Comparison of ENCODE assay signal across 16 cellular contexts in the genomic region with DNA sequence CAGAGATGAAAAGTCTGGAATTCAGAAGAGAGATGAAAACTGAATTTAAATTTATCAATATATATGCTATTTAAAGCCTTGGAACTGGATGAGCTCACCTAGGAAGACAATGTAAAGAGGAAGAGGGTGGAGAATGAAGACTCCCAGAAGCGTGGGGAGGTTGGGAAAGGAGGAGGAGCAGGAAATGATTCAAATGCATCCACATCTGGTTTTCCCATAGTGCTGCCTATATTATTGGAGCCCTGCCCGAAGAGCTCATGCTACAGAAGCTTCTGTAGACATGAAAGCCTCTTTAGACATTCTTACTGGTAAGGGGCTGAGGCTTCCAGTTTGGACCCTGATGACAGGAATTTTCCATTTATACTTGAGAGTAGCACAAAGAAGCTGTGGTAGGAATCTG. TPM values are rescaled to one million over a fixed set of nuclear protein-coding genes. Genes with fewer than 3 reads are reported as not detected.
A peak's percentile ranks its signal among the peaks of the same experiment; 100 is the strongest.
DNase-seq lines count a peak whose midpoint lies in the region; ATAC-seq and TF ChIP-seq lines count a peak whose summit lies in the region.
"Had no signal": no experiment of that assay in that cellular context is flagged by ENCODE, and none has a peak within 500 bp of the region (broad histone marks: within the 10 kb centered on the region; RNA-seq: fewer than 3 reads in every experiment).

No MANE protein-coding gene starts in this region.

- no peak for ATAC-seq in activated CD4-positive, CD25-positive, alpha-beta regulatory T cell treated with anti-CD3 and anti-CD28 coated beads, Interleukin-2, amount 50 U/mL, for 24 hours
- ATAC-seq in activated naive CD8-positive, alpha-beta T cell treated with anti-CD3 and anti-CD28 coated beads, Interleukin-2, amount 50 U/mL, for 24 hours, result no peak
- no peak for ATAC-seq in CD8-positive, alpha-beta T cell

- H3K4me1 Mint-ChIP-seq in activated naive CD8-positive, alpha-beta T cell treated with anti-CD3 and anti-CD28 coated beads, Interleukin-2, amount 50 U/mL, for 24 hours, result peaks cover 23% of the 10 kb centered on the region
- H3K4me1 Mint-ChIP-seq in CD8-positive, alpha-beta T cell (ENCODE audit: low read depth), result peaks cover 4% of the 10 kb centered on the region

- H3K27ac ChIP-seq in mammary epithelial cell (ENCODE audit: insufficient read depth, low read depth, low read length), result no peak overlapping the region
- no peak overlapping the region for H3K27ac ChIP-seq in CD8-positive, alpha-beta T cell (ENCODE audit: low read depth, low read length)
- H3K27ac ChIP-seq: suprapubic skin had no signal

- no peaks in the 10 kb centered on the region for H3K4me1 ChIP-seq in mammary epithelial cell (ENCODE audit: insufficient read depth, low read length)
- H3K4me1 ChIP-seq in CD8-positive, alpha-beta T cell (ENCODE audit: insufficient read depth, low read length), result peaks cover 2% of the 10 kb centered on the region
- H3K4me1 ChIP-seq: BE2C, suprapubic skin had no signal

- DNase-seq in AG10803 (ENCODE audit: low read depth), result peak; percentile 48
- DNase-seq in HT1080 (ENCODE audit: low read depth), result peak; percentile 92
- DNase-seq in mammary epithelial cell, result peak; percentile 22
- peak; percentile 65 for DNase-seq in glomerular visceral epithelial cell (ENCODE audit: extremely low spot score)
- DNase-seq in COLO668 (lab: John Stamatoyannopoulos, UW; ENCODE audit: unreplicated experiment), result no peak
- DNase-seq in activated naive CD8-positive, alpha-beta T cell treated with anti-CD3 and anti-CD28 coated beads, Interleukin-2, amount 50 U/mL, for 24 hours, result no peak
- DNase-seq in CD8-positive, alpha-beta T cell, result no peak
- DNase-seq: activated CD4-positive, alpha-beta T cell treated with anti-CD3 and anti-CD28 coated beads for 4 hours; BE2C; NCI-H1417; NCI-H345; stimulated activated CD4-positive, alpha-beta T cell treated with anti-CD3 and anti-CD28 coated beads, Interleukin-1b, Interleukin-23, amount 100 ng/mL, for 48 hours had no signal

- no peaks in the 10 kb centered on the region for H3K27me3 Mint-ChIP-seq in activated naive CD8-positive, alpha-beta T cell treated with anti-CD3 and anti-CD28 coated beads, Interleukin-2, amount 50 U/mL, for 24 hours
- H3K27me3 Mint-ChIP-seq in CD8-positive, alpha-beta T cell (ENCODE audit: low read depth), result no peaks in the 10 kb centered on the region
- H3K27me3 Mint-ChIP-seq: activated naive CD8-positive, alpha-beta T cell had no signal

- POLR2A ChIA-PET in CD8-positive, alpha-beta T cell (lab: Charles Lee), result interaction anchor here (1.1 kb wide), 1 partner anchor 40 kb away, joined by 3 read pairs; no protein-coding TSS in a partner anchor

- 63% methylated on average over 2 of the region's 2 CpGs for WGBS in mammary epithelial cell (ENCODE audit: low coverage, missing lambda C conversion rate)

- H3K27me3 ChIP-seq in mammary epithelial cell (ENCODE audit: insufficient read depth, low read length), result peaks cover 2% of the 10 kb centered on the region
- H3K27me3 ChIP-seq in CD8-positive, alpha-beta T cell (ENCODE audit: insufficient read depth, low read length), result no peaks in the 10 kb centered on the region
- H3K27me3 ChIP-seq: BE2C, suprapubic skin had no signal

- no peaks in the 10 kb centered on the region for H3K79me2 ChIP-seq in mammary epithelial cell (ENCODE audit: insufficient read depth, low read length)

- no peak overlapping the region for H3K9ac ChIP-seq in mammary epithelial cell (ENCODE audit: insufficient read depth, low read length)

- H3K4me2 ChIP-seq in mammary epithelial cell (ENCODE audit: insufficient read depth, low read depth, low read length), result no peak overlapping the region

- dilution Hi-C loops in mammary epithelial cell (cut with HindIII; ENCODE audit: low sequenced_read_pairs), result no loop called here

- H3K4me3 ChIP-seq in AG10803 (ENCODE audit: low read length) (no peak overlapping the region), mammary epithelial cell (replicated peaks in 1 of 3; ENCODE audit: insufficient read depth in 1 of 3, low read depth in 2 of 3, low read length in 3 of 3) (no peak overlapping the region)
- H3K4me3 ChIP-seq in CD8-positive, alpha-beta T cell (ENCODE audit: low read depth, low read length), result no peak overlapping the region
- H3K4me3 ChIP-seq: lung, suprapubic skin had no signal

- no TSS peak for BruUV-seq in mammary epithelial cell (replicated peaks; lab: Mats Ljungman, UMichigan)

- H4K20me1 ChIP-seq in mammary epithelial cell (ENCODE audit: insufficient read depth, low read length), result no peaks in the 10 kb centered on the region

- H3K9me3 Mint-ChIP-seq in activated naive CD8-positive, alpha-beta T cell treated with anti-CD3 and anti-CD28 coated beads, Interleukin-2, amount 50 U/mL, for 24 hours, result no peaks in the 10 kb centered on the region
- no peaks in the 10 kb centered on the region for H3K9me3 Mint-ChIP-seq in CD8-positive, alpha-beta T cell

- no peak overlapping the region for H2AFZ ChIP-seq in mammary epithelial cell (ENCODE audit: low read depth, low read length)

- H3K36me3 Mint-ChIP-seq in activated naive CD8-positive, alpha-beta T cell treated with anti-CD3 and anti-CD28 coated beads, Interleukin-2, amount 50 U/mL, for 24 hours (ENCODE audit: low read depth), result no peaks in the 10 kb centered on the region
- no peaks in the 10 kb centered on the region for H3K36me3 Mint-ChIP-seq in CD8-positive, alpha-beta T cell
- H3K36me3 Mint-ChIP-seq: activated naive CD8-positive, alpha-beta T cell had no signal

- no peak overlapping the region for H3K27ac Mint-ChIP-seq in activated naive CD8-positive, alpha-beta T cell treated with anti-CD3 and anti-CD28 coated beads, Interleukin-2, amount 50 U/mL, for 24 hours
- no peak overlapping the region for H3K27ac Mint-ChIP-seq in CD8-positive, alpha-beta T cell
- H3K27ac Mint-ChIP-seq: activated naive CD8-positive, alpha-beta T cell had no signal

- TF ChIP-seq CTCF in AG10803 (conservative IDR thresholded peaks at IDR 0.05; ENCODE audit: low read length) (no peak), mammary epithelial cell (conservative IDR thresholded peaks at IDR 0.05 in 1 of 2, IDR thresholded peaks at IDR 0.05 in 1 of 2; ENCODE audit: extremely low read depth in 1 of 2, insufficient read depth in 1 of 2, low read depth in 1 of 2, low read length in 2 of 2) (no peak)
- no peak for TF ChIP-seq CTCF in CD8-positive, alpha-beta T cell (IDR thresholded peaks at IDR 0.05)

- in situ Hi-C loops in mammary epithelial cell (cut with MboI; ENCODE audit: low sequenced_read_pairs in 2 of 2), result no loop called here

- CTCF ChIA-PET in mammary epithelial cell (lab: Charles Lee; ENCODE audit: low non-redundant PET), result interaction anchor here (0.7 kb wide), 1 partner anchor 335 kb away, joined by 3 read pairs; no protein-coding TSS in a partner anchor
- CTCF ChIA-PET in CD8-positive, alpha-beta T cell (lab: Charles Lee), result interaction anchor here (0.6 to 1.8 kb wide), 2 partner anchors 19 to 39 kb away, joined by 5 read pairs; no protein-coding TSS in a partner anchor

- intact Hi-C loops in mammary epithelial cell (cut with micrococcal nuclease), result no loop called here
- intact Hi-C loops in CD8-positive, alpha-beta T cell (cut with DNase I, micrococcal nuclease), result no loop called here

- H3K36me3 ChIP-seq in mammary epithelial cell (ENCODE audit: insufficient read depth, low read length), result no peaks in the 10 kb centered on the region
- no peaks in the 10 kb centered on the region for H3K36me3 ChIP-seq in CD8-positive, alpha-beta T cell (ENCODE audit: insufficient read depth, low read length)
- H3K36me3 ChIP-seq: BE2C, suprapubic skin had no signal

- H3K4me3 Mint-ChIP-seq in activated naive CD8-positive, alpha-beta T cell treated with anti-CD3 and anti-CD28 coated beads, Interleukin-2, amount 50 U/mL, for 24 hours, result no peak overlapping the region
- H3K4me3 Mint-ChIP-seq in CD8-positive, alpha-beta T cell, result no peak overlapping the region
- H3K4me3 Mint-ChIP-seq: activated naive CD8-positive, alpha-beta T cell had no signal

- H3K9me3 ChIP-seq in mammary epithelial cell (replicated peaks; ENCODE audit: insufficient read depth, low read length), result no peaks in the 10 kb centered on the region
- H3K9me3 ChIP-seq in CD8-positive, alpha-beta T cell (ENCODE audit: low read length), result no peaks in the 10 kb centered on the region
- H3K9me3 ChIP-seq: BE2C, suprapubic skin had no signal

RNA-seq across cellular contexts. Expression of gene PDE7B, which starts 19.2 kb away (rescaled TPM):
- total RNA-seq in HT1080 (2014; rRNA removed; shearing (Covaris generic)), result 0.47 and 1.3 TPM in 2 replicates
- polyA plus RNA-seq in HT1080 (2015; cell fraction: cytosol; rRNA removed), result 2.2 and 2.5 TPM in 2 replicates
- 2.7 and 2.9 TPM in 2 replicates for polyA plus RNA-seq in HT1080 (2015; cell fraction: nucleus; rRNA removed)
- under 1 TPM in 1 of 2 donors, not detected in 1; 0.50 TPM for total RNA-seq in mammary epithelial cell
- polyA plus RNA-seq in mammary epithelial cell, result not detected
- polyA minus RNA-seq in mammary epithelial cell, result not detected
- under 1 TPM; 0.11 to 0.22 TPM for total RNA-seq in CD8-positive, alpha-beta T cell

Comparison
In these comparisons a context has a peak if more than half of its experiments do, and no peak if none do; other contexts are left out.
1. DNase-seq: peak in AG10803 (single experiment), HT1080 (single experiment), mammary epithelial cell (single experiment) and glomerular visceral epithelial cell (single experiment); none in COLO668 (single experiment), activated naive CD8-positive, alpha-beta T cell treated with anti-CD3 and anti-CD28 coated beads, Interleukin-2, amount 50 U/mL, for 24 hours (single experiment) and CD8-positive, alpha-beta T cell (0 of 7).